ENCODE assay signal across 20 cellular contexts in the genomic region with DNA sequence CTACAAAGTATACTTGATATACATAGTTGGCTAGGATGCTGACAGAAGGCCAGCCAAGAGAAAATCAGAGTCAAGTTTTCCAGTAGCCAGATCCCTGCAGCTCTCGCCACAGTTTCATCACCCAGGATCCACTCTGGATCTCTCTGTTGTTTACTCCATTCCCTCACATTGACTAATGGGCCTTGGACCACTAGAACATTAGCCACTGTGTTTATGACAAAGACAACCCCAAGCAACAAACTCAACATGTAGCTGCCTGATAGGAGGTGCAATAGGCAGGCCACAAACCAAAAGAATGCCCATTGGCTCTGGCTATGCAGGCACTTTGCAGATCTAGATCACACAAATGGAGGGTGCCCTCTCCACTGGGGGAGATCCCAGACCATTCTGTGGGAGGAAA. TPM values are rescaled to one million over a fixed set of nuclear protein-coding genes. Genes with fewer than 3 reads are reported as not detected.
A peak's percentile ranks its signal among the peaks of the same experiment; 100 is the strongest.
DNase-seq lines count a peak whose midpoint lies in the region; ATAC-seq, FAIRE-seq and TF ChIP-seq lines count a peak whose summit lies in the region.
"Had no signal": no experiment of that assay in that cellular context is flagged by ENCODE, and none has a peak within 500 bp of the region (broad histone marks: within the 10 kb centered on the region; RNA-seq: fewer than 3 reads in every experiment).

No MANE protein-coding gene starts in this region.

- in situ Hi-C loops in GM23248 (cut with MboI) = no loop called here

- H3K79me2 ChIP-seq in GM23248 (ENCODE audit: insufficient read depth) (peaks cover 88% of the 10 kb centered on the region), astrocyte (ENCODE audit: insufficient read depth, low read length) (peaks cover 66% of the 10 kb centered on the region), neural progenitor cell (ENCODE audit: low read depth) (peaks cover 47% of the 10 kb centered on the region)

- no peak for FAIRE-seq in astrocyte (lab: Jason Lieb, UNC)
- FAIRE-seq: G401.6, GM12878, H1 had no signal

- H3K4me2 ChIP-seq in GM23248 (ENCODE audit: unreplicated experiment) = no peak overlapping the region
- no peak overlapping the region for H3K4me2 ChIP-seq in astrocyte (ENCODE audit: low read length)
- H3K4me2 ChIP-seq in mesenchymal stem cell (ENCODE audit: low read length, poor library complexity, severe bottlenecking) = no peak overlapping the region
- no peak overlapping the region for H3K4me2 ChIP-seq in neural progenitor cell

- 91 to 97% methylated on average over 1 of the region's 1 CpG for WGBS in GM23248 (ENCODE audit: low coverage in 1 of 2, low lambda C conversion rate in 2 of 2, missing lambda C conversion rate in 2 of 2), 2 experiments
- WGBS in mesenchymal stem cell = 82% methylated on average over 1 of the region's 1 CpG
- 94% methylated on average over 1 of the region's 1 CpG for WGBS in prostate gland
- 80 to 89% (median 85%) methylated on average over 1 of the region's 1 CpG for WGBS in heart left ventricle, 4 donors

- H3F3A ChIP-seq in GM23248 (ENCODE audit: insufficient read depth) (no peaks in the 10 kb centered on the region), neural progenitor cell (ENCODE audit: low read depth) (no peaks in the 10 kb centered on the region)

- H3K27ac Mint-ChIP-seq in astrocyte (ENCODE audit: unreplicated experiment) = peak overlapping the region; percentile 11
- H3K27ac Mint-ChIP-seq in neural progenitor cell = no peak overlapping the region
- H3K27ac Mint-ChIP-seq: B cell; CD4-positive, CD25-positive, alpha-beta regulatory T cell had no signal

- H4K20me1 ChIP-seq in GM23248 (ENCODE audit: insufficient read depth) (no peaks in the 10 kb centered on the region), astrocyte (ENCODE audit: insufficient read depth, low read length) (peaks cover 93% of the 10 kb centered on the region), neural progenitor cell (ENCODE audit: low read depth) (peaks cover 77% of the 10 kb centered on the region)

- H3K9ac ChIP-seq in GM23248 (no peak overlapping the region), astrocyte (ENCODE audit: low read length) (no peak overlapping the region), mesenchymal stem cell (ENCODE audit: low read length) (no peak overlapping the region), neural progenitor cell (no peak overlapping the region)

- no peaks in the 10 kb centered on the region for H3K9me2 ChIP-seq in GM23248 (ENCODE audit: insufficient read depth)

- no peak for ATAC-seq in heart left ventricle
- ATAC-seq: GM12878, Panc1 had no signal

- no peaks in the 10 kb centered on the region for H3K36me3 Mint-ChIP-seq in astrocyte (ENCODE audit: low read depth, unreplicated experiment)
- H3K36me3 Mint-ChIP-seq in neural progenitor cell = peaks cover 1% of the 10 kb centered on the region
- H3K36me3 Mint-ChIP-seq: CD4-positive, CD25-positive, alpha-beta regulatory T cell had no signal

- H3K4me1 Mint-ChIP-seq in astrocyte (ENCODE audit: low read depth, unreplicated experiment) (peaks cover 35% of the 10 kb centered on the region), neural progenitor cell (peaks cover 20% of the 10 kb centered on the region)
- H3K4me1 Mint-ChIP-seq: B cell; CD4-positive, CD25-positive, alpha-beta regulatory T cell had no signal

- no peak overlapping the region for H2BK12ac ChIP-seq in mesenchymal stem cell (ENCODE audit: low read length in 2 of 2)

- H3K4me1 ChIP-seq in GM23248 (ENCODE audit: insufficient read depth) (peaks cover 6% of the 10 kb centered on the region; the same call in 1 of the 2 replicates), astrocyte (ENCODE audit: insufficient read depth, low read length) (peaks cover 7% of the 10 kb centered on the region), mesenchymal stem cell (ENCODE audit: control insufficient read depth, insufficient read depth, low read depth, low read length) (peaks cover 7% of the 10 kb centered on the region), prostate gland (replicated peaks) (no peaks in the 10 kb centered on the region), SJCRH30 (no peaks in the 10 kb centered on the region), heart left ventricle (peaks cover 0 to 34% (median 11%) of the 10 kb centered on the region in 12 donors), neural progenitor cell (peaks cover 11% of the 10 kb centered on the region)

- H3K4me3 Mint-ChIP-seq in astrocyte (ENCODE audit: unreplicated experiment) (no peak overlapping the region), neural progenitor cell (no peak overlapping the region)
- H3K4me3 Mint-ChIP-seq: B cell; CD4-positive, CD25-positive, alpha-beta regulatory T cell had no signal

- no peak overlapping the region for H3K18ac ChIP-seq in mesenchymal stem cell (ENCODE audit: low read depth in 1 of 2, low read length in 2 of 2)

- H3K23ac ChIP-seq in mesenchymal stem cell (ENCODE audit: low read length in 2 of 2) = no peak overlapping the region

- H3K27ac ChIP-seq in GM23248 (no peak overlapping the region), astrocyte (ENCODE audit: low read depth, low read length) (no peak overlapping the region), mesenchymal stem cell (ENCODE audit: low read length, poor library complexity, severe bottlenecking) (no peak overlapping the region), prostate gland (no peak overlapping the region), SJCRH30 (no peak overlapping the region), heart left ventricle (no peak overlapping the region), neural progenitor cell (no peak overlapping the region)
- H3K27ac ChIP-seq: SK-N-MC had no signal

- H3K9me3 Mint-ChIP-seq in astrocyte (ENCODE audit: unreplicated experiment) (no peaks in the 10 kb centered on the region), neural progenitor cell (no peaks in the 10 kb centered on the region)

- TF ChIP-seq POLR2A in prostate gland (IDR thresholded peaks at IDR 0.05) = no peak
- no peak for TF ChIP-seq POLR2A in heart left ventricle (IDR thresholded peaks at IDR 0.05)

- no peak overlapping the region for H2BK15ac ChIP-seq in mesenchymal stem cell (ENCODE audit: low read depth, poor library complexity, severe bottlenecking)

- H2AK5ac ChIP-seq in mesenchymal stem cell (ENCODE audit: low read length, severe bottlenecking) = no peak overlapping the region

- intact Hi-C loops in prostate gland (cut with DNase I) = no loop called here
- intact Hi-C loops in heart left ventricle (cut with DNase I) = loop anchor here in 1 of 10 donors (10.0 kb wide), 1 partner anchor 73 kb away; no protein-coding TSS in a partner anchor

- peaks cover 44% of the 10 kb centered on the region for H3K79me1 ChIP-seq in mesenchymal stem cell (replicated peaks; ENCODE audit: low read length, poor library complexity, severe bottlenecking)

- H3K4me3 ChIP-seq in GM23248 (no peak overlapping the region), astrocyte (ENCODE audit: insufficient read depth, low read depth, low read length) (no peak overlapping the region), mesenchymal stem cell (ENCODE audit: insufficient read depth in 1 of 2, low read depth in 1 of 2, low read length in 2 of 2) (no peak overlapping the region), prostate gland (no peak overlapping the region), SJCRH30 (no peak overlapping the region), heart left ventricle (no peak overlapping the region), neural progenitor cell (no peak overlapping the region)
- H3K4me3 ChIP-seq: GM12878, SK-N-MC had no signal

- H2BK5ac ChIP-seq in mesenchymal stem cell (ENCODE audit: low read depth, low read length, poor library complexity, severe bottlenecking) = no peak overlapping the region

- H3K14ac ChIP-seq in mesenchymal stem cell (ENCODE audit: low read length in 2 of 2) = no peak overlapping the region

- no peaks in the 10 kb centered on the region for H3K27me3 Mint-ChIP-seq in astrocyte (ENCODE audit: low read depth, unreplicated experiment)
- H3K27me3 Mint-ChIP-seq in neural progenitor cell (ENCODE audit: insufficient read depth, low read depth) = peaks cover 2% of the 10 kb centered on the region

- H4K8ac ChIP-seq in mesenchymal stem cell (ENCODE audit: low read length) = no peak overlapping the region

- H3K9me3 ChIP-seq in GM23248 (ENCODE audit: low read depth) = no peaks in the 10 kb centered on the region
- H3K9me3 ChIP-seq in astrocyte (ENCODE audit: insufficient read depth, low read depth, low read length) = no peaks in the 10 kb centered on the region
- no peaks in the 10 kb centered on the region for H3K9me3 ChIP-seq in mesenchymal stem cell (ENCODE audit: control insufficient read depth, low read length)
- no peaks in the 10 kb centered on the region for H3K9me3 ChIP-seq in prostate gland
- no peaks in the 10 kb centered on the region for H3K9me3 ChIP-seq in SJCRH30 (replicated peaks)
- H3K9me3 ChIP-seq in heart left ventricle = no peaks in the 10 kb centered on the region
- H3K9me3 ChIP-seq in neural progenitor cell (ENCODE audit: low read depth) = no peaks in the 10 kb centered on the region

- no peaks in the 10 kb centered on the region for H3K36me3 ChIP-seq in GM23248 (ENCODE audit: low read depth)
- H3K36me3 ChIP-seq in astrocyte (ENCODE audit: insufficient read depth, low read length) = no peaks in the 10 kb centered on the region
- no peaks in the 10 kb centered on the region for H3K36me3 ChIP-seq in mesenchymal stem cell (ENCODE audit: control insufficient read depth in 1 of 2, insufficient read depth in 2 of 2, low read depth in 1 of 2, low read length in 2 of 2)
- H3K36me3 ChIP-seq in prostate gland = no peaks in the 10 kb centered on the region
- H3K36me3 ChIP-seq in SJCRH30 = no peaks in the 10 kb centered on the region
- no peaks in the 10 kb centered on the region for H3K36me3 ChIP-seq in heart left ventricle
- H3K36me3 ChIP-seq in neural progenitor cell = no peaks in the 10 kb centered on the region

- peak; percentile 26 for DNase-seq in GM23248
- peak; percentile 21 for DNase-seq in astrocyte (ENCODE audit: low read depth)
- DNase-seq in fibroblast of gingiva (ENCODE audit: low read depth) = peak; percentile 6
- DNase-seq in mesenchymal stem cell = peak; percentile 68
- DNase-seq in prostate gland (ENCODE audit: low spot score) = no peak
- DNase-seq in SJCRH30 = no peak
- no peak for DNase-seq in heart left ventricle
- DNase-seq in neural progenitor cell (ENCODE audit: low spot score) = no peak
- DNase-seq: CD4-positive, CD25-positive, alpha-beta regulatory T cell; DMS79; KBM-7; NCI-H1092; NCI-H2081 treated with DMSO at 0.1 percent for 48 hours; NCI-H510A treated with DMSO at 0.1 percent for 48 hours had no signal

- H4K91ac ChIP-seq in mesenchymal stem cell (ENCODE audit: low read length) = no peak overlapping the region

- H3K4ac ChIP-seq in mesenchymal stem cell (ENCODE audit: low read depth in 1 of 2, low read length in 2 of 2) = no peak overlapping the region

- TF ChIP-seq CTCF in astrocyte (IDR thresholded peaks at IDR 0.05; ENCODE audit: insufficient read depth, low read depth, low read length) (no peak), prostate gland (IDR thresholded peaks at IDR 0.05) (no peak), heart left ventricle (IDR thresholded peaks at IDR 0.05) (no peak), neural progenitor cell (IDR thresholded peaks at IDR 0.05) (no peak)

- H2AFZ ChIP-seq in GM23248 = no peak overlapping the region
- H2AFZ ChIP-seq in astrocyte (ENCODE audit: low read depth, low read length) = no peak overlapping the region
- no peak overlapping the region for H2AFZ ChIP-seq in mesenchymal stem cell (ENCODE audit: low read depth, low read length)
- H2AFZ ChIP-seq in neural progenitor cell (replicated peaks) = no peak overlapping the region

- no peak overlapping the region for H2BK120ac ChIP-seq in mesenchymal stem cell (ENCODE audit: low read depth, low read length)

- H3K27me3 ChIP-seq in GM23248 (replicated peaks; ENCODE audit: insufficient read depth) = no peaks in the 10 kb centered on the region
- H3K27me3 ChIP-seq in astrocyte (ENCODE audit: insufficient read depth, low read length) = no peaks in the 10 kb centered on the region
- H3K27me3 ChIP-seq in mesenchymal stem cell (ENCODE audit: control insufficient read depth in 1 of 2, insufficient read depth in 1 of 2, low read length in 2 of 2) = no peaks in the 10 kb centered on the region
- no peaks in the 10 kb centered on the region for H3K27me3 ChIP-seq in prostate gland (replicated peaks; ENCODE audit: insufficient read depth)
- no peaks in the 10 kb centered on the region for H3K27me3 ChIP-seq in SJCRH30
- H3K27me3 ChIP-seq in heart left ventricle = no peaks in the 10 kb centered on the region
- H3K27me3 ChIP-seq in neural progenitor cell = no peaks in the 10 kb centered on the region

RNA-seq across cellular contexts. Expression of gene ARHGEF11, which starts 44.2 kb away (rescaled TPM):
- 23.0 and 26.6 TPM in 2 replicates for total RNA-seq in GM23248 (2014; rRNA removed; shearing (Covaris generic))
- polyA plus RNA-seq in GM23248 (2016; fragmentation: Nextera tagmentation; extraction: Ambion mirVana) = 11.0 and 13.3 TPM in 2 replicates
- total RNA-seq in astrocyte = 24.4 and 29.2 TPM in 2 replicates
- 12.4 TPM for polyA plus RNA-seq in mesenchymal stem cell (2013, experiment 1 of 2)
- polyA plus RNA-seq in mesenchymal stem cell (2013, experiment 2 of 2) = 12.3 TPM
- total RNA-seq in prostate gland = 10 to 100 TPM; 38.3 to 92.6 TPM
- total RNA-seq in SJCRH30 (2014; rRNA removed; shearing (Covaris generic)) = 19.0 and 19.7 TPM in 2 replicates
- 10 to 100 TPM; 22.0 to 44.1 (median 32.4) TPM for total RNA-seq in heart left ventricle
- 10 to 100 TPM; 12.2 to 22.0 TPM for polyA plus RNA-seq in heart left ventricle
- total RNA-seq in neural progenitor cell (ENCODE audit: low replicate concordance) = 31.9 and 33.8 TPM in 2 replicates

Comparison
In these comparisons a context has a peak if more than half of its experiments do, and no peak if none do; other contexts are left out.
1. DNase-seq: peak in GM23248 (single experiment), astrocyte (single experiment), fibroblast of gingiva (single experiment) and mesenchymal stem cell (single experiment); none in prostate gland (single experiment), SJCRH30 (0 of 2), heart left ventricle (0 of 5) and neural progenitor cell (single experiment).